Comparison of ENCODE assay signal across 20 cellular contexts in the genomic region with DNA sequence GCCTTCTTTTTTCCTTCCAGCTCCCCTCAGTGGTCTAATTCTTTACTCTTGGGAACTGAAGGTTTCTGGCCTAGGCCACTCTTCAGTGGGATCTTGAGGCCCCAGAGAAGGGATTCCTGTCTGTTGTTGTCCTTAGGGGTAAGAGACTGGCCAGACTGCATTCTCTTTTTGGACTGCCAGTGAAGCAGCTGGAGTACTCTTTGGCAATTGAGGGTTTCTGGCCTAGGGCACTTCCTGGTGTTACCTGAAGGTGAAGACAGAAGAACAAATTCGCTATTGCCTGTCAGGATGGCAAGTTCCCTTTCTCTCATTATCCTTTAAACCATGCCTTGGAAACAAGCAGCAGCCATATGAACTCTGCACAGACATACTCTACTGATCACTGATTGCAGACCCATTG.
DNase-seq lines count a peak whose midpoint lies in the region; ATAC-seq, FAIRE-seq and TF ChIP-seq lines count a peak whose summit lies in the region.
"Had no signal": no experiment of that assay in that cellular context is flagged by ENCODE, and none has a peak within 500 bp of the region (broad histone marks: within the 10 kb centered on the region; RNA-seq: fewer than 3 reads in every experiment).

No MANE protein-coding gene starts in this region.

- peak overlapping the region; percentile 98 for H2BK20ac ChIP-seq in H1 (ENCODE audit: low read length)

- H4K20me1 ChIP-seq in GM23338 (replicated peaks; ENCODE audit: insufficient read depth) (no peaks in the 10 kb centered on the region), H1 (replicated peaks in 1 of 2; ENCODE audit: control insufficient read depth in 1 of 2, insufficient read depth in 2 of 2, low read length in 2 of 2) (no peaks in the 10 kb centered on the region)

- no peak for FAIRE-seq in H1 (lab: Jason Lieb, UNC)

- ATAC-seq in GM23338 (no peak), RWPE2 (ENCODE audit: low read depth) (0 out of 3 replicates have a peak, but pooled peaks have one; percentile 19), HG02840 (IDR thresholded peaks at IDR 0.05; ENCODE audit: low FRiP score, unreplicated experiment) (no peak)
- ATAC-seq: Panc1, Right ventricle myocardium inferior had no signal

- H3K9me3 Mint-ChIP-seq in GM23338 = peaks cover 2% of the 10 kb centered on the region; the same call in 2 of the 3 replicates

- no peaks in the 10 kb centered on the region for H3K79me2 ChIP-seq in GM23338 (replicated peaks; ENCODE audit: insufficient read depth)
- no peaks in the 10 kb centered on the region for H3K79me2 ChIP-seq in H1 (ENCODE audit: control insufficient read depth in 1 of 2, insufficient read depth in 2 of 2, low read length in 2 of 2)
- no peaks in the 10 kb centered on the region for H3K79me2 ChIP-seq in mesendoderm (ENCODE audit: control insufficient read depth, insufficient read depth, low read length)

- H2BK120ac ChIP-seq in H1 (replicated peaks; ENCODE audit: low read depth, low read length) (peak overlapping the region; percentile 50), mesendoderm (ENCODE audit: low read depth, low read length) (peak overlapping the region; percentile 82)

- no peaks in the 10 kb centered on the region for H3K23me2 ChIP-seq in H1 (ENCODE audit: low read depth, low read length)

- no peak overlapping the region for H2AK5ac ChIP-seq in H1 (ENCODE audit: low read depth, low read length)
- no peak overlapping the region for H2AK5ac ChIP-seq in mesendoderm (ENCODE audit: low read length)

- no peak overlapping the region for H2BK15ac ChIP-seq in H1 (ENCODE audit: low read length)
- no peak overlapping the region for H2BK15ac ChIP-seq in mesendoderm (replicated peaks; ENCODE audit: low read depth)

- peak overlapping the region; percentile 44; the same call in 1 of the 2 replicates for H2BK12ac ChIP-seq in H1 (ENCODE audit: low read depth, low read length)

- H3K36me3 ChIP-seq in GM23338 (ENCODE audit: insufficient read depth) = no peaks in the 10 kb centered on the region
- H3K36me3 ChIP-seq in RWPE2 (ENCODE audit: low read depth) = no peaks in the 10 kb centered on the region
- H3K36me3 ChIP-seq in H1 (ENCODE audit: control insufficient read depth in 2 of 4, insufficient read depth in 4 of 4, low read length in 3 of 4) = no peaks in the 10 kb centered on the region
- H3K36me3 ChIP-seq in mesendoderm (ENCODE audit: control insufficient read depth, insufficient read depth, low read length) = no peaks in the 10 kb centered on the region
- H3K36me3 ChIP-seq: HAP-1 had no signal

- no peak overlapping the region for H3K14ac ChIP-seq in H1 (ENCODE audit: insufficient read length)

- peaks cover 13% of the 10 kb centered on the region for H3K36me3 Mint-ChIP-seq in GM23338 (ENCODE audit: low read depth)

- H4K8ac ChIP-seq in H1 (ENCODE audit: extremely low read depth, insufficient read depth, low read length) (no peak overlapping the region), mesendoderm (ENCODE audit: low read depth, low read length) (no peak overlapping the region)

- TF ChIP-seq POLR2A in H1 (IDR thresholded peaks at IDR 0.05; ENCODE audit: control extremely low read depth in 1 of 2, low read depth in 2 of 2, low read length in 2 of 2) = no peak

- no peaks in the 10 kb centered on the region for H3F3A ChIP-seq in GM23338 (replicated peaks; ENCODE audit: low read depth)

- peaks cover 10% of the 10 kb centered on the region for H3K9me2 ChIP-seq in GM23338 (ENCODE audit: insufficient read depth)

- no peak overlapping the region for H3K4me3 Mint-ChIP-seq in GM23338
- H3K4me3 Mint-ChIP-seq: B cell had no signal

- no peak for TF ChIP-seq RAD21 in H1 (IDR thresholded peaks at IDR 0.05 in 1 of 2, conservative IDR thresholded peaks at IDR 0.05 in 1 of 2; ENCODE audit: low read depth in 2 of 2, low read length in 2 of 2)

- H3K79me1 ChIP-seq in H1 (ENCODE audit: low read depth, low read length) (no peaks in the 10 kb centered on the region), mesendoderm (ENCODE audit: low read length) (no peaks in the 10 kb centered on the region)

- CTCF ChIA-PET in H1 (lab: Charles Lee; ENCODE audit: partially characterized antibody) = interaction anchor here (0.9 to 1.6 kb wide), 3 partner anchors 10 to 38 kb away, joined by 3 to 4 read pairs (median 4); no protein-coding TSS in a partner anchor

- H3K9ac ChIP-seq in H1 (replicated peaks in 1 of 4; ENCODE audit: extremely low read depth in 1 of 4, low read depth in 3 of 4, low read length in 3 of 4) (no peak overlapping the region), mesendoderm (ENCODE audit: low read length) (no peak overlapping the region)

- POLR2A ChIA-PET in H1 (lab: Charles Lee; ENCODE audit: partially characterized antibody) = no interaction called here

- no peak overlapping the region for H3K4me3 ChIP-seq in GM23338
- H3K4me3 ChIP-seq in RWPE2 (ENCODE audit: severe bottlenecking) = no peak overlapping the region
- H3K4me3 ChIP-seq in H1 (ENCODE audit: extremely low read depth in 1 of 4, insufficient read depth in 2 of 4, low read depth in 3 of 4, low read length in 4 of 4) = no peak overlapping the region
- H3K4me3 ChIP-seq in mesendoderm (ENCODE audit: low read length) = no peak overlapping the region
- H3K4me3 ChIP-seq: HAP-1 had no signal

- no peak for TF ChIP-seq CTCF in GM23338 (conservative IDR thresholded peaks at IDR 0.05; ENCODE audit: low read depth in 2 of 2)
- TF ChIP-seq CTCF in RWPE2 (IDR thresholded peaks at IDR 0.05; ENCODE audit: poor library complexity, severe bottlenecking) = no peak
- TF ChIP-seq CTCF in H1 (IDR thresholded peaks at IDR 0.05; ENCODE audit: control extremely low read depth in 1 of 3, insufficient read depth in 1 of 3, low read depth in 1 of 3, low read length in 3 of 3) = no peak

- H2BK5ac ChIP-seq in H1 (ENCODE audit: low read depth, low read length) (peak overlapping the region; percentile 87; the same call in 1 of the 2 replicates), mesendoderm (ENCODE audit: low read length) (no peak overlapping the region)

- no peaks in the 10 kb centered on the region for H3K27me3 ChIP-seq in GM23338 (ENCODE audit: insufficient read depth)
- H3K27me3 ChIP-seq in RWPE2 (ENCODE audit: insufficient read depth, poor library complexity, severe bottlenecking) = no peaks in the 10 kb centered on the region
- no peaks in the 10 kb centered on the region for H3K27me3 ChIP-seq in H1 (replicated peaks in 1 of 4; ENCODE audit: control insufficient read depth in 3 of 4, extremely low read depth in 1 of 4, insufficient read depth in 3 of 4, low read length in 3 of 4)
- H3K27me3 ChIP-seq in mesendoderm (ENCODE audit: insufficient read depth, low read length, poor library complexity) = no peaks in the 10 kb centered on the region

- no peak overlapping the region for H3K23ac ChIP-seq in H1 (ENCODE audit: insufficient read length)
- no peak overlapping the region for H3K23ac ChIP-seq in mesendoderm (ENCODE audit: low read length)

- H4K5ac ChIP-seq in H1 (ENCODE audit: insufficient read length, low read depth, low read length) (no peak overlapping the region), mesendoderm (ENCODE audit: low read length) (no peak overlapping the region)

- peak overlapping the region; percentile 55 for H3K4ac ChIP-seq in H1 (replicated peaks; ENCODE audit: insufficient read length, low read depth, low read length)
- no peak overlapping the region for H3K4ac ChIP-seq in mesendoderm (ENCODE audit: low read depth, low read length)

- H3K4me1 ChIP-seq in GM23338 (ENCODE audit: insufficient read depth) = peaks cover 19% of the 10 kb centered on the region
- H3K4me1 ChIP-seq in RWPE2 (ENCODE audit: insufficient read depth, poor library complexity, severe bottlenecking) = peaks cover 12% of the 10 kb centered on the region
- peaks cover 0 to 14% (median 3%) of the 10 kb centered on the region in 4 experiments; a peak in 3 of 7 replicates for H3K4me1 ChIP-seq in H1 (replicated peaks in 1 of 4; ENCODE audit: control insufficient read depth in 3 of 4, insufficient read depth in 4 of 4, low read length in 3 of 4)
- H3K4me1 ChIP-seq in mesendoderm (ENCODE audit: control insufficient read depth, low read depth, low read length) = no peaks in the 10 kb centered on the region

- H3K4me2 ChIP-seq in GM23338 (no peak overlapping the region), H1 (ENCODE audit: insufficient read depth in 1 of 2, low read depth in 2 of 2, low read length in 2 of 2) (no peak overlapping the region), mesendoderm (ENCODE audit: low read length) (no peak overlapping the region)

- H3K27ac Mint-ChIP-seq in GM23338 = no peak overlapping the region
- H3K27ac Mint-ChIP-seq: B cell had no signal

- no peak for DNase-seq in GM23338 (ENCODE audit: low spot score)
- DNase-seq in RWPE2 (ENCODE audit: low spot score) = no peak
- no peak for DNase-seq in H1 (ENCODE audit: low read depth in 1 of 2, low spot score in 2 of 2)
- peak; percentile 63 for DNase-seq in mesendoderm
- no peak for DNase-seq in NCI-H524 treated with DMSO at 0.1 percent for 48 hours (lab: John Stamatoyannopoulos, UW)
- DNase-seq in NCI-H1694 (lab: John Stamatoyannopoulos, UW) = no peak
- DNase-seq in HT-29 (ENCODE audit: low spot score) = no peak
- DNase-seq: 8988T, DMS 273 treated with DMSO at 0.1 percent for 48 hours, GDM1, IMR-90, NCI-H1048, NCI-H1436, NCI-H2029, NCI-H526 treated with DMSO at 0.1 percent for 48 hours had no signal

- WGBS in H1 (ENCODE audit: extremely low coverage in 1 of 2, insufficient coverage in 1 of 2, insufficient read length in 1 of 2, insufficient replicate concordance in 2 of 2, low coverage in 1 of 2, low lambda C conversion rate in 2 of 2, missing lambda C conversion rate in 1 of 2), 2 experiments = 100% methylated on average over 1 of the region's 1 CpG; no CpG with 5 or more reads in 1 of the 2 experiments
- no CpG with 5 or more reads among the region's 1 CpG for WGBS in mesendoderm (ENCODE audit: extremely low coverage, insufficient coverage, low lambda C conversion rate)

- H3K27me3 Mint-ChIP-seq in GM23338 (ENCODE audit: insufficient read depth, low read depth, poor library complexity) = peaks cover 6% of the 10 kb centered on the region
- H3K27me3 Mint-ChIP-seq: B cell had no signal

- peak overlapping the region; percentile 32; the same call in 1 of the 2 replicates for H3K27ac ChIP-seq in GM23338 (ENCODE audit: low read depth)
- H3K27ac ChIP-seq in RWPE2 (ENCODE audit: poor library complexity, severe bottlenecking) = peak overlapping the region; percentile 29
- H3K27ac ChIP-seq in H1 (ENCODE audit: low read depth, low read length) = 0 out of 2 replicates have a peak overlapping the region, but pooled peaks have one; percentile 42
- H3K27ac ChIP-seq in mesendoderm (ENCODE audit: low read depth, low read length) = no peak overlapping the region

- H4K91ac ChIP-seq in H1 (replicated peaks; ENCODE audit: insufficient read length, low read length) = peak overlapping the region; percentile 81

- no peak overlapping the region for H3K56ac ChIP-seq in H1 (replicated peaks; ENCODE audit: insufficient read length, low read depth, low read length)
- no peak overlapping the region for H3K56ac ChIP-seq in mesendoderm (ENCODE audit: low read length)

- no peak overlapping the region for H2AFZ ChIP-seq in GM23338
- H2AFZ ChIP-seq in H1 (ENCODE audit: low read length) = no peak overlapping the region

- no peaks in the 10 kb centered on the region for H3K9me3 ChIP-seq in RWPE2 (ENCODE audit: severe bottlenecking)
- no peaks in the 10 kb centered on the region for H3K9me3 ChIP-seq in H1 (ENCODE audit: insufficient read depth in 2 of 2, low read depth in 1 of 2, low read length in 1 of 2)

- H3K18ac ChIP-seq in H1 (ENCODE audit: extremely low read depth, low read length) (peak overlapping the region; percentile 26; the same call in 1 of the 2 replicates), mesendoderm (ENCODE audit: low read length) (peak overlapping the region; percentile 68)

- no peak for TF ChIP-seq EP300 in H1 (IDR thresholded peaks at IDR 0.05; ENCODE audit: borderline replicate concordance in 1 of 2, low read depth in 2 of 2, low read length in 2 of 2)

- peaks cover 22% of the 10 kb centered on the region for H3K4me1 Mint-ChIP-seq in GM23338
- H3K4me1 Mint-ChIP-seq: B cell had no signal
